ENCODE assay signal across 8 cellular contexts in the genomic region with DNA sequence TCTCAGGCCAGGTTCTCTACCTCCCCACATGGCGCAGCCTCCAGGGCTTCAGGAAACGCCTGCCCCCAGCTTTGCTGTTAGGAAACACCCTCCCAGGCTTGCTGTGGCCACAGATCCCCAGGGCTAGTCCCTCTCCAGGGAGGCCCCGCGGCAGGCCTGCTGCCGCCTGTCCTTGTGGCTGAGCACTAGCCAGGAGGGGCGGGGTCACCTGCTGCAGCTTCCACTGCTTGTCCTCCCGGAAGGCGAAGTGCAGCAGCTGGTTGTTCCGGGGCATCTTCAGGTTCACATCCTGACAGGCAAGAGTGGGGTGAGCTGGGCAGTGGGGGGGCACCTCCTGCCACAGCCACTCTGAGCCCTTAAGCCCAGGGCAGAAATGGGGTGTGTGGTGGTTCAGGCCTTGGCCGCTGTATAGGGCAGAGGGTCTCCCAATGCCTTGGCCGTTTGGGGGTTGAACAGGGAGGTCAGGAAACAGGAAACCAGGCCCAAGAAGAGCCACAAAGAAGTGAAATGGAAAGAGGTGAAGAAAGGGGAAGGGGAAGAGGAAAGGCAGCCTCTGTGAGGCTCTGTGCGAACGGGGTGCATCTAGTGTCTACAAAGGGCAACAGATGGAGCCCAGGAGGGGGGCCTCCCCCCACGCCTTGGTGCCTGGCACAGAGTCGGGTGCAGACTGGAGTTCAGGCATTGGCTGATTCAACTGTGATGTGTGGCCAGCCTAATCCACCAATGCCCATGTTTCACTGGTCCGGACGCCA. TPM values are rescaled to one million over a fixed set of nuclear protein-coding genes. Genes with fewer than 3 reads are reported as not detected.
A peak's percentile ranks its signal among the peaks of the same experiment; 100 is the strongest.
DNase-seq lines count a peak whose midpoint lies in the region; ATAC-seq and TF ChIP-seq lines count a peak whose summit lies in the region.

No MANE protein-coding gene starts in this region.

- H3K9me3 ChIP-seq in BE2C (no peaks in the 10 kb centered on the region), aorta (ENCODE audit: control insufficient read depth, low read length) (no peaks in the 10 kb centered on the region)

- peak; percentile 52 for TF ChIP-seq POLR2A in GM15510 (IDR thresholded peaks at IDR 0.05; ENCODE audit: borderline replicate concordance, extremely low read depth, insufficient read length)

- H3K36me3 ChIP-seq in BE2C (peaks cover 13% of the 10 kb centered on the region), aorta (ENCODE audit: control insufficient read depth in 1 of 2, insufficient read depth in 2 of 2, low read length in 1 of 2) (peaks cover 0 to 2% of the 10 kb centered on the region in 2 donors)

- H3K4me3 ChIP-seq in BE2C (ENCODE audit: low read depth, low read length) (peak overlapping the region; percentile 14), aorta (ENCODE audit: low read length in 2 of 2) (no peak overlapping the region)

- H3K27ac ChIP-seq in aorta (ENCODE audit: low read depth in 1 of 2, low read length in 2 of 2) = no peak overlapping the region

- intact Hi-C loops in aorta (cut with DNase I) = no loop called here

- H3K27me3 ChIP-seq in BE2C = no peaks in the 10 kb centered on the region
- H3K27me3 ChIP-seq in aorta (ENCODE audit: control insufficient read depth in 1 of 2, insufficient read depth in 2 of 2, low read length in 1 of 2) = no peaks in the 10 kb centered on the region

- DNase-seq in BE2C (peak; percentile 91), UCSD-AML1 (lab: John Stamatoyannopoulos, UW; ENCODE audit: unreplicated experiment) (peak; percentile 83), hippocampal formation (lab: John Stamatoyannopoulos, UW) (peak; percentile 78 to 80), superior temporal gyrus (ENCODE audit: extremely low spot score) (peak; percentile 90), aorta (no peak), activated gamma-delta T cell treated with Interleukin-2 at 50 U/mL for 16 hours (no peak)

- TF ChIP-seq CTCF in BE2C (IDR thresholded peaks at IDR 0.05; ENCODE audit: low read depth, low read length) = no peak

- WGBS in aorta, 2 donors = 83 to 84% methylated on average over 17 of the region's 17 CpGs

- H3K4me1 ChIP-seq in BE2C (peaks cover 11% of the 10 kb centered on the region), aorta (ENCODE audit: control insufficient read depth in 1 of 2, insufficient read depth in 2 of 2, low read length in 2 of 2) (no peaks in the 10 kb centered on the region)

- ATAC-seq in aorta (ENCODE audit: low FRiP score) (no peak), HG02642 (IDR thresholded peaks at IDR 0.05; ENCODE audit: poor library complexity, unreplicated experiment) (no peak)

RNA-seq across cellular contexts. Expression of a gene that starts 2.0 kb away (rescaled TPM):
- polyA plus RNA-seq in BE2C (2012; ENCODE audit: insufficient read depth, insufficient read length, low read depth) = 246 TPM
- total RNA-seq in aorta = 10 to 100 TPM; 11.4 to 14.8 TPM
- 10 to 100 TPM; 23.8 to 42.9 TPM for polyA plus RNA-seq in aorta

RNA-seq across cellular contexts. Expression of a gene that starts 5.3 kb away (rescaled TPM):
- polyA plus RNA-seq in BE2C (2012; ENCODE audit: insufficient read depth, insufficient read length, low read depth) = 5.6 TPM
- not detected for total RNA-seq in aorta
- polyA plus RNA-seq in aorta = 10 to 100 TPM in 1 of 2 donors, under 1 TPM in 1; 0.51 to 97.9 TPM

RNA-seq across cellular contexts. Expression of a gene that starts 12.3 kb away (rescaled TPM):
- polyA plus RNA-seq in BE2C (2012; ENCODE audit: insufficient read depth, insufficient read length, low read depth) = not detected
- total RNA-seq in aorta = not detected
- polyA plus RNA-seq in aorta = not detected

RNA-seq across cellular contexts. Expression of a gene that starts 33.5 kb away (rescaled TPM):
- polyA plus RNA-seq in BE2C (2012; ENCODE audit: insufficient read depth, insufficient read length, low read depth) = 11.1 TPM
- total RNA-seq in aorta = 10 to 100 TPM; 13.0 to 17.0 TPM
- polyA plus RNA-seq in aorta = 10 to 100 TPM in 1 of 2 donors, 1 to 10 TPM in 1; 1.9 to 13.0 TPM

RNA-seq across cellular contexts. Expression of a gene that starts 46.6 kb away (rescaled TPM):
- 124 TPM for polyA plus RNA-seq in BE2C (2012; ENCODE audit: insufficient read depth, insufficient read length, low read depth)
- total RNA-seq in aorta = 10 to 100 TPM; 70.2 to 73.2 TPM
- polyA plus RNA-seq in aorta = 10 to 100 TPM; 33.3 to 47.7 TPM

Comparison
In these comparisons a context has a peak if more than half of its experiments do, and no peak if none do; other contexts are left out.
1. DNase-seq: peak in BE2C (single experiment), UCSD-AML1 (single experiment), hippocampal formation (2 of 2) and superior temporal gyrus (single experiment); none in aorta (0 of 2) and activated gamma-delta T cell treated with Interleukin-2 at 50 U/mL for 16 hours (single experiment).